In genomic region chr17:48612456-48612853, GRCh38 we compare ENCODE assay signal across 9 cellular contexts. TPM values are rescaled to one million over a fixed set of nuclear protein-coding genes. Genes with fewer than 3 reads are reported as not detected.
DNase-seq lines count a peak whose midpoint lies in the region; ATAC-seq and TF ChIP-seq lines count a peak whose summit lies in the region.
"Had no signal": no experiment of that assay in that cellular context is flagged by ENCODE, and none has a peak within 500 bp of the region (broad histone marks: within the 10 kb centered on the region; RNA-seq: fewer than 3 reads in every experiment).

No MANE protein-coding gene starts in this region.

- no peaks in the 10 kb centered on the region for H3K9me3 ChIP-seq in suprapubic skin
- H3K9me3 ChIP-seq: gastroesophageal sphincter had no signal

- no peak for ATAC-seq in HG03432 (IDR thresholded peaks at IDR 0.05; ENCODE audit: unreplicated experiment)
- no peak for ATAC-seq in Right ventricle myocardium superior (ENCODE audit: poor library complexity)

- POLR2A ChIA-PET in activated CD4-positive, alpha-beta T cell treated with anti-CD3 and anti-CD28 coated beads, Interleukin-2, amount 10 ng/mL, durations not matched to agents 7 days and 5 days (lab: Charles Lee) = no interaction called here

- no peaks in the 10 kb centered on the region for H3K9me3 Mint-ChIP-seq in activated CD4-positive, alpha-beta T cell treated with anti-CD3 and anti-CD28 coated beads, Interleukin-2, amount 10 ng/mL, durations not matched to agents 7 days and 5 days

- DNase-seq in activated CD4-positive, alpha-beta T cell treated with anti-CD3 and anti-CD28 coated beads, Interleukin-2, amount 10 ng/mL, durations not matched to agents 7 days and 5 days = no peak
- no peak for DNase-seq in activated CD4-positive, alpha-beta T cell treated with anti-CD3 and anti-CD28 coated beads, Interleukin-2, amount 50 U/mL, for 1 hour
- DNase-seq in SHP77 (lab: John Stamatoyannopoulos, UW) (peak; percentile 43 to 55), glomerular visceral epithelial cell (ENCODE audit: extremely low spot score) (peak; percentile 52), suprapubic skin (ENCODE audit: low spot score in 2 of 2) (no peak), Right ventricle myocardium superior (no peak)
- no peak for DNase-seq in activated CD4-positive, CD25-positive, alpha-beta regulatory T cell treated with anti-CD3 and anti-CD28 coated beads, Interleukin-2, amount 50 U/mL, for 72 hours

- H3K27ac ChIP-seq in suprapubic skin = peak overlapping the region; percentile 88
- H3K27ac ChIP-seq: gastroesophageal sphincter had no signal

- H3K27me3 ChIP-seq in suprapubic skin = peaks cover 66% of the 10 kb centered on the region

- H3K4me3 ChIP-seq in suprapubic skin = peak overlapping the region; percentile 88

- peaks cover 59% of the 10 kb centered on the region for H3K4me1 ChIP-seq in suprapubic skin

- H3K36me3 ChIP-seq in suprapubic skin = no peaks in the 10 kb centered on the region
- H3K36me3 ChIP-seq: gastroesophageal sphincter had no signal

- peak overlapping the region; percentile 33 for H3K27ac Mint-ChIP-seq in activated CD4-positive, alpha-beta T cell treated with anti-CD3 and anti-CD28 coated beads, Interleukin-2, amount 10 ng/mL, durations not matched to agents 7 days and 5 days

- TF ChIP-seq CTCF in suprapubic skin (IDR thresholded peaks at IDR 0.05) = no peak

- CTCF ChIA-PET in activated CD4-positive, alpha-beta T cell treated with anti-CD3 and anti-CD28 coated beads, Interleukin-2, amount 10 ng/mL, durations not matched to agents 7 days and 5 days (lab: Charles Lee) = interaction anchor here (0.6 to 2.8 kb wide), 8 partner anchors 14 to 274 kb away, joined by 3 to 18 read pairs (median 4); partner anchors contain the start of genes HOXB5 and HOXB9

- peaks cover 39% of the 10 kb centered on the region for H3K4me1 Mint-ChIP-seq in activated CD4-positive, alpha-beta T cell treated with anti-CD3 and anti-CD28 coated beads, Interleukin-2, amount 10 ng/mL, durations not matched to agents 7 days and 5 days

- no peak for TF ChIP-seq POLR2A in suprapubic skin (IDR thresholded peaks at IDR 0.05)

- no peaks in the 10 kb centered on the region for H3K36me3 Mint-ChIP-seq in activated CD4-positive, alpha-beta T cell treated with anti-CD3 and anti-CD28 coated beads, Interleukin-2, amount 10 ng/mL, durations not matched to agents 7 days and 5 days (ENCODE audit: low read depth)

- H3K4me3 Mint-ChIP-seq in activated CD4-positive, alpha-beta T cell treated with anti-CD3 and anti-CD28 coated beads, Interleukin-2, amount 10 ng/mL, durations not matched to agents 7 days and 5 days = peak overlapping the region; percentile 43

- 4% methylated on average over 15 of the region's 15 CpGs for WGBS in suprapubic skin

- TF ChIP-seq EP300 in suprapubic skin (IDR thresholded peaks at IDR 0.05) = no peak

- intact Hi-C loops in Right ventricle myocardium superior (cut with DNase I) = no loop called here

- H3K27me3 Mint-ChIP-seq in activated CD4-positive, alpha-beta T cell treated with anti-CD3 and anti-CD28 coated beads, Interleukin-2, amount 10 ng/mL, durations not matched to agents 7 days and 5 days = peaks cover 84% of the 10 kb centered on the region

RNA-seq across cellular contexts. Expression of gene HOXB7, which starts 1.6 kb away (rescaled TPM):
- total RNA-seq in activated CD4-positive, alpha-beta T cell treated with anti-CD3 and anti-CD28 coated beads, Interleukin-2, amount 10 ng/mL, durations not matched to agents 7 days and 5 days = under 1 TPM; 0.25 to 0.30 TPM
- 1 to 10 TPM in 3 of 4 donors, under 1 TPM in 1; 0.95 to 3.6 (median 2.4) TPM for total RNA-seq in suprapubic skin
- 0.22 TPM for total RNA-seq in Right ventricle myocardium superior

RNA-seq across cellular contexts. Expression of gene HOXB8, which starts 2.6 kb away (rescaled TPM):
- not detected for total RNA-seq in activated CD4-positive, alpha-beta T cell treated with anti-CD3 and anti-CD28 coated beads, Interleukin-2, amount 10 ng/mL, durations not matched to agents 7 days and 5 days
- not detected for total RNA-seq in suprapubic skin
- not detected for total RNA-seq in Right ventricle myocardium superior

RNA-seq across cellular contexts. Expression of gene HOXB6, which starts 7.7 kb away (rescaled TPM):
- total RNA-seq in activated CD4-positive, alpha-beta T cell treated with anti-CD3 and anti-CD28 coated beads, Interleukin-2, amount 10 ng/mL, durations not matched to agents 7 days and 5 days = not detected
- total RNA-seq in suprapubic skin (1 to 10 TPM in 2 of 4 donors, under 1 TPM in 1, not detected in 1; 0.39 to 4.5 (median 1.3) TPM), Right ventricle myocardium superior (0.78 TPM)

RNA-seq across cellular contexts. Expression of gene HOXB9, which starts 13.7 kb away (rescaled TPM):
- not detected for total RNA-seq in activated CD4-positive, alpha-beta T cell treated with anti-CD3 and anti-CD28 coated beads, Interleukin-2, amount 10 ng/mL, durations not matched to agents 7 days and 5 days
- total RNA-seq in suprapubic skin (under 1 TPM in 2 of 4 donors, not detected in 2; 0.23 to 0.42 TPM), Right ventricle myocardium superior (not detected)
- total RNA-seq: gastroesophageal sphincter had no signal

RNA-seq across cellular contexts. Expression of gene HOXB5, which starts 18.9 kb away (rescaled TPM):
- not detected for total RNA-seq in activated CD4-positive, alpha-beta T cell treated with anti-CD3 and anti-CD28 coated beads, Interleukin-2, amount 10 ng/mL, durations not matched to agents 7 days and 5 days
- total RNA-seq in suprapubic skin (under 1 TPM in 2 of 4 donors, not detected in 2; 0.72 to 0.80 TPM), Right ventricle myocardium superior (0.13 TPM)

Comparison
In these comparisons a context has a peak if more than half of its experiments do, and no peak if none do; other contexts are left out.
1. DNase-seq: peak in SHP77 (2 of 2) and glomerular visceral epithelial cell (single experiment); none in activated CD4-positive, alpha-beta T cell treated with anti-CD3 and anti-CD28 coated beads, Interleukin-2, amount 10 ng/mL, durations not matched to agents 7 days and 5 days (single experiment), activated CD4-positive, alpha-beta T cell treated with anti-CD3 and anti-CD28 coated beads, Interleukin-2, amount 50 U/mL, for 1 hour (single experiment), suprapubic skin (0 of 2), activated CD4-positive, CD25-positive, alpha-beta regulatory T cell treated with anti-CD3 and anti-CD28 coated beads, Interleukin-2, amount 50 U/mL, for 72 hours (single experiment) and Right ventricle myocardium superior (single experiment).